Comparison of ENCODE assay signal across 26 cellular contexts in genomic region chr12:118428643-118429042, GRCh38.
"Had no signal": no experiment of that assay in that cellular context is flagged by ENCODE, and none has a peak within 500 bp of the region (broad histone marks: within the 10 kb centered on the region; RNA-seq: fewer than 3 reads in every experiment).

No MANE protein-coding gene starts in this region.

- H3K79me2 ChIP-seq: hepatocyte had no signal

- H3K4me2 ChIP-seq: hepatocyte had no signal

- DNase-seq: dermis blood vessel endothelial cell; dorsolateral prefrontal cortex; effector CD4-positive, alpha-beta T cell; effector memory CD4-positive, alpha-beta T cell; erythroblast; esophagus squamous epithelium; foreskin keratinocyte; heart left ventricle; hypothalamus; immature natural killer cell; left cardiac atrium; left lung; left ventricle myocardium superior; lower lobe of right lung; mesenchymal stem cell; mucosa of descending colon; naive B cell had no signal

- H3K27ac Mint-ChIP-seq: immature natural killer cell, mesothelial cell of epicardium, naive B cell had no signal

- H3K9me3 Mint-ChIP-seq: immature natural killer cell, mesothelial cell of epicardium had no signal

- FAIRE-seq: colon, frontal cortex, keratinocyte had no signal

- H2AFZ ChIP-seq: hepatocyte had no signal

- H3K36me3 Mint-ChIP-seq: mesothelial cell of epicardium had no signal

- H3K4me3 ChIP-seq: coronary artery, dorsolateral prefrontal cortex, esophagus squamous epithelium, gastroesophageal sphincter, heart left ventricle, hepatocyte, left lung, lower lobe of right lung, mucosa of descending colon had no signal

- H3K4me1 Mint-ChIP-seq: immature natural killer cell, mesothelial cell of epicardium had no signal

- H3K27me3 ChIP-seq: dorsolateral prefrontal cortex, esophagus squamous epithelium, foreskin keratinocyte, gastroesophageal sphincter, heart left ventricle, hepatocyte, left lung had no signal

- H3K27ac ChIP-seq: coronary artery, dorsolateral prefrontal cortex, epithelial cell of prostate, esophagus squamous epithelium, foreskin keratinocyte, gastroesophageal sphincter, heart left ventricle, hepatocyte, left lung, lower lobe of right lung had no signal

- H3K36me3 ChIP-seq: esophagus squamous epithelium, gastroesophageal sphincter, heart left ventricle, left lung, lower lobe of right lung had no signal

- H3K4me3 Mint-ChIP-seq: immature natural killer cell, mesothelial cell of epicardium, naive B cell had no signal

- ATAC-seq: esophagus mucosa, foreskin keratinocyte, gastroesophageal sphincter, heart left ventricle, left cardiac atrium, left lung, left ventricle myocardium superior, lower lobe of right lung, mucosa of descending colon had no signal

- H3K9me3 ChIP-seq: esophagus squamous epithelium, gastroesophageal sphincter, heart left ventricle, left lung, lower lobe of right lung, mucosa of descending colon had no signal

- H3K4me1 ChIP-seq: esophagus squamous epithelium, foreskin keratinocyte, gastroesophageal sphincter, left lung, lower lobe of right lung had no signal
